Comparison of ENCODE assay signal across 8 cellular contexts in the genomic region with DNA sequence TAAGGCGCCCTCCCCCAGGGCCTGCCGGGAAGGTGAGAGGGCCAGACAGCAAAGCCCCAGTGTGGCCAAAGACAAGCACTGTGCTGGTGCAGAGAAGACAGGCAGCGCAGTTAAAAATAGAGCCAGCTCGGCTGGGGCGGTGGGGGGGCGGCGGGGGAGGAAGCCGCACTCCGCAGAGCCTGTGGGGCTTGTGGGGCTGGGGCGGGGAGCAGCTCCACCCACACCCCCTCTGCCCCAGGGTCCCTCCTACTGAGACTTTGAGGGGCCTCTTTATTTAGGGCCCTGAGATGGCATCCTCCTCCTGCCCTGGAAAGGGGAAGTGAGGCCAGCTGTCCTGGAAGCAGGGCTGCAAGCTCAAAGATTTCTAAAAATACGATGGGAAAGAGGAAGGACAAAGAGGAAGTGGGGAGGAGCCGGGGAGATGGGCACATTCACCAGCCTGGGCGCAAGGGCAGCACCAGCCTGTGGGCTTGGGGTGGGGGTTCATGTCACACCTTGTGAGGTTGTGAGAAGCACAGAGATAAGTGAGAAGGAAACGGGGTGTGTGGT. TPM values are rescaled to one million over a fixed set of nuclear protein-coding genes. Genes with fewer than 3 reads are reported as not detected.
DNase-seq lines count a peak whose midpoint lies in the region; ATAC-seq and TF ChIP-seq lines count a peak whose summit lies in the region.

No MANE protein-coding gene starts in this region.

- H3K9me3 Mint-ChIP-seq in GM23338, result no peaks in the 10 kb centered on the region; the same call in 2 of the 3 replicates
- H3K9me3 Mint-ChIP-seq in effector memory CD8-positive, alpha-beta T cell, result no peaks in the 10 kb centered on the region

- no peak overlapping the region for H3K4me3 Mint-ChIP-seq in GM23338
- peak overlapping the region; percentile 97 to 99 for H3K4me3 Mint-ChIP-seq in effector memory CD8-positive, alpha-beta T cell

- H3K4me1 ChIP-seq in GM23338 (ENCODE audit: insufficient read depth) (peaks cover 15% of the 10 kb centered on the region; the same call in 1 of the 2 replicates), sigmoid colon (peaks cover 0 to 6% (median 0%) of the 10 kb centered on the region in 4 donors)

- peaks cover 4% of the 10 kb centered on the region for H3K27me3 Mint-ChIP-seq in GM23338 (ENCODE audit: insufficient read depth, low read depth, poor library complexity)
- H3K27me3 Mint-ChIP-seq in effector memory CD8-positive, alpha-beta T cell, result no peaks in the 10 kb centered on the region

- no peaks in the 10 kb centered on the region for H3K27me3 ChIP-seq in GM23338 (ENCODE audit: insufficient read depth)
- H3K27me3 ChIP-seq in sigmoid colon, result peaks cover 0 to 52% (median 19%) of the 10 kb centered on the region in 3 donors

- H3K4me3 ChIP-seq in GM23338, result no peak overlapping the region
- peak overlapping the region in 2 of 4 donors; percentile 39 to 42 for H3K4me3 ChIP-seq in sigmoid colon

- H3K27ac ChIP-seq in GM23338 (ENCODE audit: low read depth), result no peak overlapping the region
- H3K27ac ChIP-seq in sigmoid colon, result peak overlapping the region in 3 of 4 donors; percentile 35 to 55 (median 39)

- intact Hi-C loops in sigmoid colon (cut with DNase I), result no loop called here

- no peaks in the 10 kb centered on the region for H3K79me2 ChIP-seq in GM23338 (replicated peaks; ENCODE audit: insufficient read depth)

- peaks cover 20% of the 10 kb centered on the region for H3K4me1 Mint-ChIP-seq in GM23338
- H3K4me1 Mint-ChIP-seq in effector memory CD8-positive, alpha-beta T cell (ENCODE audit: low read depth in 2 of 2), result peaks cover 68 to 70% of the 10 kb centered on the region in 2 donors

- no peak for TF ChIP-seq POLR2A in sigmoid colon (IDR thresholded peaks at IDR 0.05)

- no peaks in the 10 kb centered on the region for H3K36me3 ChIP-seq in GM23338 (ENCODE audit: insufficient read depth)
- H3K36me3 ChIP-seq in sigmoid colon, result no peaks in the 10 kb centered on the region

- no peaks in the 10 kb centered on the region for H3K9me2 ChIP-seq in GM23338 (ENCODE audit: insufficient read depth)

- peak overlapping the region; percentile 51; the same call in 1 of the 2 replicates for H3K4me2 ChIP-seq in GM23338

- H3K9me3 ChIP-seq in sigmoid colon, result no peaks in the 10 kb centered on the region

- H2AFZ ChIP-seq in GM23338, result no peak overlapping the region; the same call in 1 of the 2 replicates

- no peaks in the 10 kb centered on the region for H4K20me1 ChIP-seq in GM23338 (replicated peaks; ENCODE audit: insufficient read depth)

- no peaks in the 10 kb centered on the region for H3F3A ChIP-seq in GM23338 (replicated peaks; ENCODE audit: low read depth)

- DNase-seq in GM23338 (ENCODE audit: low spot score) (no peak), T-helper 22 cell (ENCODE audit: low read depth) (peak; percentile 31), sigmoid colon (peak; percentile 80), DMS79 (lab: John Stamatoyannopoulos, UW) (no peak)
- DNase-seq in effector memory CD8-positive, alpha-beta T cell, result peak; percentile 62 to 72 (median 65)

- no peak for TF ChIP-seq CTCF in GM23338 (conservative IDR thresholded peaks at IDR 0.05; ENCODE audit: low read depth in 2 of 2)
- TF ChIP-seq CTCF in sigmoid colon (IDR thresholded peaks at IDR 0.05), result no peak

- H3K27ac Mint-ChIP-seq in GM23338, result no peak overlapping the region
- peak overlapping the region; percentile 96 to 97 for H3K27ac Mint-ChIP-seq in effector memory CD8-positive, alpha-beta T cell

- TF ChIP-seq EP300 in sigmoid colon (IDR thresholded peaks at IDR 0.05), result no peak

- ATAC-seq in GM23338 (peak; percentile 51), GM21576 (IDR thresholded peaks at IDR 0.05; ENCODE audit: unreplicated experiment) (no peak), GM21515 (IDR thresholded peaks at IDR 0.05; ENCODE audit: unreplicated experiment) (no peak), GM19351 (IDR thresholded peaks at IDR 0.05; ENCODE audit: unreplicated experiment) (no peak)
- ATAC-seq in effector memory CD8-positive, alpha-beta T cell (replicated peaks), result peak; percentile 85

- H3K36me3 Mint-ChIP-seq in GM23338 (ENCODE audit: low read depth), result no peaks in the 10 kb centered on the region
- peaks cover 49% of the 10 kb centered on the region for H3K36me3 Mint-ChIP-seq in effector memory CD8-positive, alpha-beta T cell (ENCODE audit: insufficient read depth)

- 18 to 45% methylated on average over 14 of the region's 14 CpGs for whole genome bisulfite sequencing in sigmoid colon, 2 donors

TF ChIP-seq in GM23338, 12 proteins besides CTCF, POLR2A, EP300 and RAD21 (continues in another document):
- TF ChIP-seq, protein P1, sequence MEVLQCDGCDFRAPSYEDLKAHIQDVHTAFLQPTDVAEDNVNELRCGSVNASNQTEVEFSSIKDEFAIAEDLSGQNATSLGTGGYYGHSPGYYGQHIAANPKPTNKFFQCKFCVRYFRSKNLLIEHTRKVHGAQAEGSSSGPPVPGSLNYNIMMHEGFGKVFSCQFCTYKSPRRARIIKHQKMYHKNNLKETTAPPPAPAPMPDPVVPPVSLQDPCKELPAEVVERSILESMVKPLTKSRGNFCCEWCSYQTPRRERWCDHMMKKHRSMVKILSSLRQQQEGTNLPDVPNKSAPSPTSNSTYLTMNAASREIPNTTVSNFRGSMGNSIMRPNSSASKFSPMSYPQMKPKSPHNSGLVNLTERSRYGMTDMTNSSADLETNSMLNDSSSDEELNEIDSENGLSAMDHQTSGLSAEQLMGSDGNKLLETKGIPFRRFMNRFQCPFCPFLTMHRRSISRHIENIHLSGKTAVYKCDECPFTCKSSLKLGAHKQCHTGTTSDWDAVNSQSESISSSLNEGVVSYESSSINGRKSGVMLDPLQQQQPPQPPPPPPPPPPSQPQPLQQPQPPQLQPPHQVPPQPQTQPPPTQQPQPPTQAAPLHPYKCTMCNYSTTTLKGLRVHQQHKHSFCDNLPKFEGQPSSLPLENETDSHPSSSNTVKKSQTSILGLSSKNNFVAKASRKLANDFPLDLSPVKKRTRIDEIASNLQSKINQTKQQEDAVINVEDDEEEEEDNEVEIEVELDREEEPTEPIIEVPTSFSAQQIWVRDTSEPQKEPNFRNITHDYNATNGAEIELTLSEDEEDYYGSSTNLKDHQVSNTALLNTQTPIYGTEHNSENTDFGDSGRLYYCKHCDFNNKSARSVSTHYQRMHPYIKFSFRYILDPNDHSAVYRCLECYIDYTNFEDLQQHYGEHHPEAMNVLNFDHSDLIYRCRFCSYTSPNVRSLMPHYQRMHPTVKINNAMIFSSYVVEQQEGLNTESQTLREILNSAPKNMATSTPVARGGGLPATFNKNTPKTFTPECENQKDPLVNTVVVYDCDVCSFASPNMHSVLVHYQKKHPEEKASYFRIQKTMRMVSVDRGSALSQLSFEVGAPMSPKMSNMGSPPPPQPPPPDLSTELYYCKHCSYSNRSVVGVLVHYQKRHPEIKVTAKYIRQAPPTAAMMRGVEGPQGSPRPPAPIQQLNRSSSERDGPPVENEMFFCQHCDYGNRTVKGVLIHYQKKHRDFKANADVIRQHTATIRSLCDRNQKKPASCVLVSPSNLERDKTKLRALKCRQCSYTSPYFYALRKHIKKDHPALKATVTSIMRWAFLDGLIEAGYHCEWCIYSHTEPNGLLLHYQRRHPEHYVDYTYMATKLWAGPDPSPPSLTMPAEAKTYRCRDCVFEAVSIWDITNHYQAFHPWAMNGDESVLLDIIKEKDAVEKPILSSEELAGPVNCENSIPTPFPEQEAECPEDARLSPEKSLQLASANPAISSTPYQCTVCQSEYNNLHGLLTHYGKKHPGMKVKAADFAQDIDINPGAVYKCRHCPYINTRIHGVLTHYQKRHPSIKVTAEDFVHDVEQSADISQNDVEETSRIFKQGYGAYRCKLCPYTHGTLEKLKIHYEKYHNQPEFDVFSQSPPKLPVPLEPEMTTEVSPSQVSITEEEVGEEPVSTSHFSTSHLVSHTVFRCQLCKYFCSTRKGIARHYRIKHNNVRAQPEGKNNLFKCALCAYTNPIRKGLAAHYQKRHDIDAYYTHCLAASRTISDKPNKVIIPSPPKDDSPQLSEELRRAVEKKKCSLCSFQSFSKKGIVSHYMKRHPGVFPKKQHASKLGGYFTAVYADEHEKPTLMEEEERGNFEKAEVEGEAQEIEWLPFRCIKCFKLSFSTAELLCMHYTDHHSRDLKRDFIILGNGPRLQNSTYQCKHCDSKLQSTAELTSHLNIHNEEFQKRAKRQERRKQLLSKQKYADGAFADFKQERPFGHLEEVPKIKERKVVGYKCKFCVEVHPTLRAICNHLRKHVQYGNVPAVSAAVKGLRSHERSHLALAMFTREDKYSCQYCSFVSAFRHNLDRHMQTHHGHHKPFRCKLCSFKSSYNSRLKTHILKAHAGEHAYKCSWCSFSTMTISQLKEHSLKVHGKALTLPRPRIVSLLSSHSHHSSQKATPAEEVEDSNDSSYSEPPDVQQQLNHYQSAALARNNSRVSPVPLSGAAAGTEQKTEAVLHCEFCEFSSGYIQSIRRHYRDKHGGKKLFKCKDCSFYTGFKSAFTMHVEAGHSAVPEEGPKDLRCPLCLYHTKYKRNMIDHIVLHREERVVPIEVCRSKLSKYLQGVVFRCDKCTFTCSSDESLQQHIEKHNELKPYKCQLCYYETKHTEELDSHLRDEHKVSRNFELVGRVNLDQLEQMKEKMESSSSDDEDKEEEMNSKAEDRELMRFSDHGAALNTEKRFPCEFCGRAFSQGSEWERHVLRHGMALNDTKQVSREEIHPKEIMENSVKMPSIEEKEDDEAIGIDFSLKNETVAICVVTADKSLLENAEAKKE (CRISPR knock-in tag; IDR thresholded peaks at IDR 0.05), result no peak
- TF ChIP-seq EZH2 (IDR thresholded peaks at IDR 0.05; ENCODE audit: low read depth, unreplicated experiment), result no peak
- TF ChIP-seq ZNF114 (CRISPR knock-in tag; IDR thresholded peaks at IDR 0.05), result no peak
- no peak for TF ChIP-seq ZNF331 (CRISPR knock-in tag; IDR thresholded peaks at IDR 0.05; ENCODE audit: low read depth)
- TF ChIP-seq NANOG (IDR thresholded peaks at IDR 0.05; ENCODE audit: borderline replicate concordance), result no peak

RNA-seq across cellular contexts. Expression of a gene that starts 2.6 kb away (rescaled TPM):
- total RNA-seq in GM23338 (2014; rRNA removed; shearing (Covaris generic)), result not detected in 2 replicates
- polyA plus RNA-seq in GM23338 (2016; fragmentation: Nextera tagmentation; extraction: Ambion mirVana) (not detected in 2 replicates), sigmoid colon (10 to 100 TPM in 1 of 3 donors, 1 to 10 TPM in 2; 4.2 to 18.8 (median 5.1) TPM)
- 10 to 100 TPM in 1 of 4 donors, 1 to 10 TPM in 3; 6.1 to 22.0 (median 8.0) TPM for total RNA-seq in sigmoid colon

RNA-seq across cellular contexts. Expression of a gene that starts 40.8 kb away (rescaled TPM):
- 2.7 and 3.8 TPM in 2 replicates for total RNA-seq in GM23338 (2014; rRNA removed; shearing (Covaris generic))
- 2.4 and 3.1 TPM in 2 replicates for polyA plus RNA-seq in GM23338 (2016; fragmentation: Nextera tagmentation; extraction: Ambion mirVana)
- 1 to 10 TPM; 3.0 to 8.0 (median 5.0) TPM for total RNA-seq in sigmoid colon
- polyA plus RNA-seq in sigmoid colon, result 100 to 1,000 TPM in 1 of 3 donors, 10 to 100 TPM in 2; 14.8 to 138 (median 17.4) TPM

Comparison
In these comparisons a context has a peak if more than half of its experiments do, and no peak if none do; other contexts are left out.
1. ATAC-seq: peak in GM23338 (single experiment) and effector memory CD8-positive, alpha-beta T cell (single experiment); none in GM21576 (single experiment), GM21515 (single experiment) and GM19351 (single experiment).
2. DNase-seq: peak in T-helper 22 cell (single experiment), effector memory CD8-positive, alpha-beta T cell (3 of 3) and sigmoid colon (single experiment); none in GM23338 (single experiment) and DMS79 (single experiment).